Comparison of ENCODE assay signal across 1 cellular context in the genomic region with DNA sequence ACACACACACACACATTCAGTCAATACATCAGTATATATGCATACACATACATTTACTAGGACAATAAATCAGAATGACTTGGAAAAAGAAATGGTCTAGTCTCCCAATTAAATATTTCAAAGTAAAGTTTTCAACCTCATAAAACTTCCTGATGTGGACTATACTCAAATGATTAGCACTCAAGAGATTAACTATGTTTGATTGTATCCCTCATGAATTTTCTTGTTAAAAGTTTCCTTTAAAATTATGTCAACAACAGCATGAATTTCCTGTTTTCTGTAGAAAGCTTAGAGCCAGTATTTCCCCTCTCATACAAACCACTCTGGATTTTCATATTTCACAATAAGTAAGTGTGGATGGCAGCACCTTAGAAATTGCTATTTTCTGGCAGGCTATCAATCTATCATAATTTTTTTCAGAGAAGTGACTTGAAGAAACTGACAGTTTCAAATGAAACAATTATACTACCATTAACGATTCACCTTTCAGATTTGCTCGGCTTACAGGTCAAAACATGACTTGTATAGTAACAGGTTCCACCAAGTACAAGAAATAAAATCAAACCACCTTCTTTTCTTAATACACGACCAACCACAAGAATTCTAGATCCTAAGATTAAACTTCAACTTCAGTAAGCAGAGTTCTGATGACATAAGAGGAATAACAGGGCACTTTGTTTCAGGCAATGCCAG.
TF ChIP-seq lines count a peak whose summit lies in the region.

No MANE protein-coding gene starts in this region.

TF ChIP-seq in IMR-90, 13 proteins besides CTCF, POLR2A, EP300 and RAD21 (continued from another document):
- TF ChIP-seq, protein P1, sequence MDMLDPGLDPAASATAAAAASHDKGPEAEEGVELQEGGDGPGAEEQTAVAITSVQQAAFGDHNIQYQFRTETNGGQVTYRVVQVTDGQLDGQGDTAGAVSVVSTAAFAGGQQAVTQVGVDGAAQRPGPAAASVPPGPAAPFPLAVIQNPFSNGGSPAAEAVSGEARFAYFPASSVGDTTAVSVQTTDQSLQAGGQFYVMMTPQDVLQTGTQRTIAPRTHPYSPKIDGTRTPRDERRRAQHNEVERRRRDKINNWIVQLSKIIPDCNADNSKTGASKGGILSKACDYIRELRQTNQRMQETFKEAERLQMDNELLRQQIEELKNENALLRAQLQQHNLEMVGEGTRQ (IDR thresholded peaks at IDR 0.05; ENCODE audit: low read depth, low read length): no peak
